ENCODE assay signal across 10 cellular contexts in the genomic region with DNA sequence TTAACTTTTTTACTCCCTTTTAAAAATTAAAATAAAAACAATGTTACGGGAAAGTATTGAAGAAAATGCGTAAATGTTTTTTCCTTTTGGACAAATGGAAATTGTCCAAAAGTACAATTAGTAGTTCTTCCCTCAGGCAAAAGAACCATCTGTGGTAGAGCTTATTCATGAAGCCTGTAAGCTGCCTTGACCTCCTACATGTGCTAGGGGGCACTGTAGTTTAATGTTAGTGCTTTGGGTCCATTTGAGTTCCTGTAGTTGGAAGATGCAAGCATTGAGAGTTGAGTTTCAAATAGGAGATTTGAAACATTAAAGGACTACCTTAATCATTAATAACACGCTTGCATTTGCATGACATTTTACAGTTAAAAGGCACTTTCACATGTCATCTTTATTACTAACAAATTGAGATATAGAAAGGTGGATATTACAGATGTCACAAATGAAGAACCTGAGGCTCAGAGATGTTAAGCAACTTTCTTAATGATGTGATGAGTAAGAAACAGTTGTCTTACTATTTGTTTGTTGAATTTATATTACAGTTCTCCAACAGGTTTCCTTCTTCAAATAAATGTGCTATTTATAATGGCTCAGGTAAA. TPM values are rescaled to one million over a fixed set of nuclear protein-coding genes. Genes with fewer than 3 reads are reported as not detected.
DNase-seq lines count a peak whose midpoint lies in the region; ATAC-seq and TF ChIP-seq lines count a peak whose summit lies in the region.
"Had no signal": no experiment of that assay in that cellular context is flagged by ENCODE, and none has a peak within 500 bp of the region (broad histone marks: within the 10 kb centered on the region; RNA-seq: fewer than 3 reads in every experiment).

No MANE protein-coding gene starts in this region.

- H3K9me3 ChIP-seq in CD4-positive, alpha-beta T cell (ENCODE audit: control insufficient read depth, low read length), result no peaks in the 10 kb centered on the region

- H3K4me1 Mint-ChIP-seq in CD4-positive, alpha-beta T cell (ENCODE audit: low read depth), result no peaks in the 10 kb centered on the region

- POLR2A ChIA-PET in CD4-positive, alpha-beta T cell (lab: Charles Lee), result no interaction called here

- H3K36me3 Mint-ChIP-seq in CD4-positive, alpha-beta T cell (ENCODE audit: low read depth), result no peaks in the 10 kb centered on the region

- no peaks in the 10 kb centered on the region for H3K27me3 ChIP-seq in CD4-positive, alpha-beta T cell (ENCODE audit: control insufficient read depth, insufficient read depth, low read length)

- no peak for ATAC-seq in CD4-positive, alpha-beta T cell (ENCODE audit: poor library complexity)
- no peak for ATAC-seq in HG03095 (IDR thresholded peaks at IDR 0.05; ENCODE audit: unreplicated experiment)

- peaks cover 12% of the 10 kb centered on the region for H3K27me3 Mint-ChIP-seq in CD4-positive, alpha-beta T cell

- H3K27ac ChIP-seq in CD4-positive, alpha-beta T cell (ENCODE audit: low read depth, low read length), result no peak overlapping the region
- H3K27ac ChIP-seq: BLaER1, parathyroid adenoma had no signal

- peak; percentile 23 for DNase-seq in NCI-H510A treated with DMSO at 0.1 percent for 48 hours (lab: John Stamatoyannopoulos, UW)
- no peak for DNase-seq in NCI-H510A (lab: John Stamatoyannopoulos, UW)
- peak; percentile 80 for DNase-seq in NCI-H446 treated with DMSO at 0.1 percent for 48 hours (lab: John Stamatoyannopoulos, UW)
- DNase-seq in dermis blood vessel endothelial cell, result peak; percentile 23
- DNase-seq in middle frontal gyrus (ENCODE audit: extremely low spot score, low spot score), result peak; percentile 12
- no peak for DNase-seq in activated T-cell treated with anti-CD3 and anti-CD28 coated beads, Interleukin-2, amount 50 U/mL, for 48 hours
- DNase-seq in CD4-positive, alpha-beta T cell, result no peak

- no peak for TF ChIP-seq CTCF in CD4-positive, alpha-beta T cell (IDR thresholded peaks at IDR 0.05)

- intact Hi-C loops in CD4-positive, alpha-beta T cell (cut with DNase I, micrococcal nuclease), result no loop called here

- CTCF ChIA-PET in CD4-positive, alpha-beta T cell (lab: Charles Lee), result no interaction called here

- no peak overlapping the region for H3K27ac Mint-ChIP-seq in CD4-positive, alpha-beta T cell

- no peaks in the 10 kb centered on the region for H3K9me3 Mint-ChIP-seq in CD4-positive, alpha-beta T cell

- H3K4me3 Mint-ChIP-seq in CD4-positive, alpha-beta T cell, result no peak overlapping the region

RNA-seq across cellular contexts. Expression of gene ZNF385D, which starts 1.8 kb away (rescaled TPM):
- total RNA-seq in dermis blood vessel endothelial cell, result 2.0 and 4.4 TPM in 2 replicates
- not detected for total RNA-seq in CD4-positive, alpha-beta T cell

Comparison
In these comparisons a context has a peak if more than half of its experiments do, and no peak if none do; other contexts are left out.
1. DNase-seq: peak in NCI-H510A treated with DMSO at 0.1 percent for 48 hours (single experiment), NCI-H446 treated with DMSO at 0.1 percent for 48 hours (single experiment), dermis blood vessel endothelial cell (single experiment) and middle frontal gyrus (single experiment); none in NCI-H510A (single experiment), activated T-cell treated with anti-CD3 and anti-CD28 coated beads, Interleukin-2, amount 50 U/mL, for 48 hours (0 of 2) and CD4-positive, alpha-beta T cell (0 of 10).